In genomic region chr13:22893149-22893548, GRCh38 we compare ENCODE assay signal across 14 cellular contexts.
"Had no signal": no experiment of that assay in that cellular context is flagged by ENCODE, and none has a peak within 500 bp of the region (broad histone marks: within the 10 kb centered on the region; RNA-seq: fewer than 3 reads in every experiment).

No MANE protein-coding gene starts in this region.

- H3K4me1 ChIP-seq: breast epithelium, esophagus muscularis mucosa, neural progenitor cell, parathyroid adenoma, tibial nerve had no signal

- H3K4me1 Mint-ChIP-seq: neural progenitor cell had no signal

- H3K79me2 ChIP-seq: parathyroid adenoma had no signal

- H3K4me2 ChIP-seq: neural progenitor cell had no signal

- ATAC-seq: left lobe of liver had no signal

- H3K4me3 Mint-ChIP-seq: activated CD4-positive, alpha-beta memory T cell treated with anti-CD3 and anti-CD28 coated beads for 36 hours; activated naive CD8-positive, alpha-beta T cell; neural progenitor cell had no signal

- H3K27me3 ChIP-seq: breast epithelium, dorsolateral prefrontal cortex, esophagus muscularis mucosa, neural progenitor cell, tibial nerve had no signal

- H3K27ac ChIP-seq: dorsolateral prefrontal cortex, esophagus muscularis mucosa, neural progenitor cell, parathyroid adenoma, VCaP had no signal

- DNase-seq: activated CD4-positive, alpha-beta memory T cell treated with anti-CD3 and anti-CD28 coated beads for 36 hours; activated gamma-delta T cell; activated T-cell treated with anti-CD3 and anti-CD28 coated beads, Interleukin-2, amount 50 U/mL, for 48 hours; dorsolateral prefrontal cortex; retina; T1000 had no signal

- H3K4me3 ChIP-seq: dorsolateral prefrontal cortex, esophagus muscularis mucosa, neural progenitor cell, tibial nerve had no signal

- H2AFZ ChIP-seq: neural progenitor cell, parathyroid adenoma had no signal

- H3K9me3 ChIP-seq: breast epithelium had no signal

- H3K27ac Mint-ChIP-seq: activated CD4-positive, alpha-beta memory T cell treated with anti-CD3 and anti-CD28 coated beads for 36 hours; activated naive CD8-positive, alpha-beta T cell; neural progenitor cell had no signal

- H3K36me3 ChIP-seq: breast epithelium, esophagus muscularis mucosa, neural progenitor cell, tibial nerve had no signal

- H3K9ac ChIP-seq: neural progenitor cell, parathyroid adenoma had no signal

- H3K36me3 Mint-ChIP-seq: activated CD4-positive, alpha-beta memory T cell treated with anti-CD3 and anti-CD28 coated beads for 36 hours; activated naive CD8-positive, alpha-beta T cell had no signal
